Comparison of ENCODE assay signal across 1 cellular context in genomic region chr5:88883059-88883565, GRCh38.
TF ChIP-seq lines count a peak whose summit lies in the region.

Gene MEF2C (minus strand): TSS chr5:88883184. CDS start chr5:88823788, 59,396 bp downstream.

TF ChIP-seq in WTC11, 78 proteins besides CTCF, POLR2A, EP300 and RAD21 (continued from another document):
- TF ChIP-seq ZNF425 (CRISPR knock-in tag; conservative IDR thresholded peaks at IDR 0.05) (no peak), AR (CRISPR knock-in tag; IDR thresholded peaks at IDR 0.05) (no peak), ZNF232 (CRISPR knock-in tag; IDR thresholded peaks at IDR 0.05) (no peak), E2F4 (CRISPR knock-in tag; IDR thresholded peaks at IDR 0.05; ENCODE audit: borderline replicate concordance, low read depth) (no peak), ESRRA (CRISPR knock-in tag; IDR thresholded peaks at IDR 0.05; ENCODE audit: borderline replicate concordance) (no peak)
